21 cellular contexts compared by ENCODE assay signal in the genomic region with DNA sequence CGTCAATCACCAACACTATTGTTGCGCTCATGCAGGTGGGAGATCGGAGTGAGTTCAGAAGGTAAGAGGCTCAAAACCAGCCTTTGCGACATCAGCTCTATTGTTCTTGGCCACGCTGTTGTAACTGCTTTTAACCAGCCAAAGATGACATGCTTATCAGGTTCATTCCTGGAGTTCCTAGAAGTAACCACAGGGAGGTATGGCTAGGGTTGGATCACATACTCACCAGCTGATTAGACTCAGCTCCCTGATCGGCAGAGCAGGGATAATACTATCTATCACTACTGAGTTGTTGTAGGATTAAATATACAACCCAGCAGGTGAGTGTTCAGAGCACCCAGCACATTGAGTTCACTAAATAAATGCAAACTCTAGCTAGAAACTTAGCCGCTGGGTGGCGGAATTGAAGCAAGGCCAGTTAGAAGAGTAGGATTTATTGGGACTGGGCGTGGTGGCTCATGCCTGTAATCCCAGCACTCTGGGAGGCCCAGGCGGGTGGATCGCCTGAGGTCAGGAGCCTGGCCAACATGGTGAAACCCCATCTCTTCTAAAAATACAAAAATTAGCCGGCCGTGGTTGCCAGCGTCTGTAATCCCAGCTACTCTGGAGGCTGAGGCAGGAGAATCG. TPM values are rescaled to one million over a fixed set of nuclear protein-coding genes. Genes with fewer than 3 reads are reported as not detected.
A peak's percentile ranks its signal among the peaks of the same experiment; 100 is the strongest.
DNase-seq lines count a peak whose midpoint lies in the region; ATAC-seq, FAIRE-seq and TF ChIP-seq lines count a peak whose summit lies in the region.
"Had no signal": no experiment of that assay in that cellular context is flagged by ENCODE, and none has a peak within 500 bp of the region (broad histone marks: within the 10 kb centered on the region; RNA-seq: fewer than 3 reads in every experiment).

No MANE protein-coding gene starts in this region.

- no peaks in the 10 kb centered on the region for H3K79me1 ChIP-seq in IMR-90 (ENCODE audit: low read depth in 1 of 2, low read length in 2 of 2)

- no peak overlapping the region for H3K4me3 Mint-ChIP-seq in Caco-2 (ENCODE audit: unreplicated experiment)
- H3K4me3 Mint-ChIP-seq in activated CD4-positive, alpha-beta memory T cell treated with anti-CD3 and anti-CD28 coated beads for 36 hours, result no peak overlapping the region
- H3K4me3 Mint-ChIP-seq: IgD-negative memory B cell had no signal

- H4K5ac ChIP-seq in IMR-90 (ENCODE audit: low read depth, low read length), result no peak overlapping the region

- H3K27ac ChIP-seq in IMR-90 (ENCODE audit: insufficient read depth, low read length), result no peak overlapping the region
- H3K27ac ChIP-seq in K562 (ENCODE audit: extremely low read depth, low read depth, low read length), result no peak overlapping the region
- no peak overlapping the region for H3K27ac ChIP-seq in esophagus muscularis mucosa (replicated peaks in 1 of 4)
- H3K27ac ChIP-seq in dorsolateral prefrontal cortex, result no peak overlapping the region

- H3K27me3 Mint-ChIP-seq in Caco-2 (ENCODE audit: insufficient read depth, unreplicated experiment), result no peaks in the 10 kb centered on the region
- H3K27me3 Mint-ChIP-seq in activated CD4-positive, alpha-beta memory T cell treated with anti-CD3 and anti-CD28 coated beads for 36 hours, result no peaks in the 10 kb centered on the region

- H3K4me1 ChIP-seq in Caco-2 (peaks cover 8% of the 10 kb centered on the region; the same call in 1 of the 2 replicates), IMR-90 (ENCODE audit: control insufficient read depth, insufficient read depth, low read length) (no peaks in the 10 kb centered on the region), K562 (replicated peaks in 1 of 2; ENCODE audit: control insufficient read depth in 2 of 2, insufficient read depth in 2 of 2, low read length in 2 of 2) (no peaks in the 10 kb centered on the region), esophagus muscularis mucosa (no peaks in the 10 kb centered on the region)
- H3K4me1 ChIP-seq: HAP-1 had no signal

- H3K27me3 ChIP-seq in Caco-2 (replicated peaks; ENCODE audit: control insufficient read depth, insufficient read depth, low read length) (no peaks in the 10 kb centered on the region), IMR-90 (ENCODE audit: control insufficient read depth, insufficient read depth, low read length) (peaks cover 24% of the 10 kb centered on the region), K562 (ENCODE audit: control insufficient read depth in 2 of 2, insufficient read depth in 2 of 2, low read length in 2 of 2) (peaks cover 14 to 51% of the 10 kb centered on the region in 2 experiments), esophagus muscularis mucosa (peaks cover 0 to 5% (median 0%) of the 10 kb centered on the region in 4 donors), dorsolateral prefrontal cortex (peaks cover 0 to 22% (median 0%) of the 10 kb centered on the region in 45 donors)

- H3K14ac ChIP-seq in IMR-90 (replicated peaks; ENCODE audit: low read depth, low read length), result no peak overlapping the region

- H4K20me1 ChIP-seq in IMR-90 (ENCODE audit: insufficient read depth, low read length), result no peaks in the 10 kb centered on the region
- H4K20me1 ChIP-seq in K562 (replicated peaks; ENCODE audit: control insufficient read depth, insufficient read depth, low read length), result no peaks in the 10 kb centered on the region

- H3K36me3 Mint-ChIP-seq in Caco-2 (ENCODE audit: insufficient read depth, unreplicated experiment), result peaks cover 11% of the 10 kb centered on the region
- H3K36me3 Mint-ChIP-seq in activated CD4-positive, alpha-beta memory T cell treated with anti-CD3 and anti-CD28 coated beads for 36 hours, result no peaks in the 10 kb centered on the region

- CTCF ChIA-PET in Caco-2 (lab: Charles Lee) (no interaction called here), IMR-90 (lab: Yijun Ruan, JAX) (no interaction called here), K562 (lab: Yijun Ruan, JAX; ENCODE audit: low intra/inter-chr PET ratio) (no interaction called here)
- CTCF ChIA-PET in activated CD4-positive, alpha-beta memory T cell treated with anti-CD3 and anti-CD28 coated beads for 36 hours (lab: Charles Lee), result no interaction called here

- H3K4me3 ChIP-seq in Caco-2 (ENCODE audit: low read depth, low read length) (no peak overlapping the region), IMR-90 (ENCODE audit: insufficient read depth, low read depth, low read length) (no peak overlapping the region), K562 (no peak overlapping the region), esophagus muscularis mucosa (no peak overlapping the region), dorsolateral prefrontal cortex (no peak overlapping the region)
- H3K4me3 ChIP-seq: HAP-1 had no signal

- in situ Hi-C loops in IMR-90 (cut with MboI; ENCODE audit: low sequenced_read_pairs) (no loop called here), K562 (cut with MboI) (no loop called here)

- no peaks in the 10 kb centered on the region for H3K36me3 ChIP-seq in Caco-2 (ENCODE audit: control insufficient read depth, insufficient read depth, low read length)
- no peaks in the 10 kb centered on the region for H3K36me3 ChIP-seq in IMR-90 (ENCODE audit: control insufficient read depth, insufficient read depth, low read length)
- no peaks in the 10 kb centered on the region for H3K36me3 ChIP-seq in K562 (ENCODE audit: control insufficient read depth, insufficient read depth, low read length)
- no peaks in the 10 kb centered on the region for H3K36me3 ChIP-seq in esophagus muscularis mucosa
- H3K36me3 ChIP-seq: HAP-1 had no signal

- H2BK15ac ChIP-seq in IMR-90 (ENCODE audit: low read depth, low read length), result no peak overlapping the region

- peak; percentile 29 to 39 for DNase-seq in Caco-2
- DNase-seq in IMR-90, result no peak
- DNase-seq in K562 (ENCODE audit: extremely low read depth in 1 of 4, low spot score in 3 of 4), result peak in 2 of 4 experiments; percentile 28 to 52
- peak; percentile 42 for DNase-seq in kidney tubule cell (ENCODE audit: low spot score)
- DNase-seq in DMS153 (lab: John Stamatoyannopoulos, UW), result no peak
- DNase-seq in esophagus muscularis mucosa (ENCODE audit: extremely low spot score), result no peak
- no peak for DNase-seq in dorsolateral prefrontal cortex
- DNase-seq in activated CD4-positive, alpha-beta memory T cell treated with anti-CD3 and anti-CD28 coated beads for 36 hours, result no peak
- DNase-seq: amygdala; cortex of kidney; erythroblast; kidney; NCI-H1105; NCI-H2107; NCI-H774; nucleus accumbens; stimulated activated CD4-positive, alpha-beta T cell treated with anti-CD3 and anti-CD28 coated beads, Interleukin-4, amount 100 ng/mL, for 1 hour; SW 1271 had no signal

- intact Hi-C loops in Caco-2 (cut with micrococcal nuclease; ENCODE audit: unreplicated experiment), result no loop called here
- intact Hi-C loops in IMR-90 (cut with micrococcal nuclease), result no loop called here
- intact Hi-C loops in K562 (cut with micrococcal nuclease), result no loop called here
- intact Hi-C loops in esophagus muscularis mucosa (cut with DNase I), result no loop called here
- intact Hi-C loops in dorsolateral prefrontal cortex (cut with DNase I), result no loop called here
- intact Hi-C loops in activated CD4-positive, alpha-beta memory T cell treated with anti-CD3 and anti-CD28 coated beads for 36 hours (cut with micrococcal nuclease), result no loop called here

- no peak overlapping the region for H2BK120ac ChIP-seq in IMR-90 (ENCODE audit: low read depth, low read length)

- no peak for TF ChIP-seq EP300 in K562 (IDR thresholded peaks at IDR 0.05; ENCODE audit: low read length)
- no peak for TF ChIP-seq EP300 in esophagus muscularis mucosa (IDR thresholded peaks at IDR 0.05)

- H2AFZ ChIP-seq in IMR-90 (replicated peaks; ENCODE audit: low read length, poor library complexity), result peak overlapping the region; percentile 43
- H2AFZ ChIP-seq in K562 (ENCODE audit: low read depth, low read length), result no peak overlapping the region

- no TSS peak for BruUV-seq in Caco-2 (replicated peaks; lab: Mats Ljungman, UMichigan)
- BruUV-seq in IMR-90 (replicated peaks; lab: Mats Ljungman, UMichigan), result no TSS peak
- no TSS peak for BruUV-seq in K562 (replicated peaks; lab: Mats Ljungman, UMichigan)

- no peak overlapping the region for H3K4me2 ChIP-seq in IMR-90 (ENCODE audit: low read depth, low read length)
- no peak overlapping the region for H3K4me2 ChIP-seq in K562 (ENCODE audit: insufficient read depth, low read length)

- H4K91ac ChIP-seq in IMR-90 (ENCODE audit: insufficient read depth, low read depth, low read length), result no peak overlapping the region

- H3K9ac ChIP-seq in IMR-90 (ENCODE audit: low read depth, low read length), result no peak overlapping the region
- H3K9ac ChIP-seq in K562 (ENCODE audit: insufficient read depth in 1 of 2, low read depth in 2 of 2, low read length in 2 of 2), result no peak overlapping the region

- TF ChIP-seq CTCF in Caco-2 (IDR thresholded peaks at IDR 0.05; ENCODE audit: insufficient read depth in 1 of 2, low read depth in 1 of 2, low read length in 1 of 2, severe bottlenecking in 1 of 2, unreplicated experiment in 1 of 2), result no peak
- TF ChIP-seq CTCF in IMR-90 (conservative IDR thresholded peaks at IDR 0.05; ENCODE audit: low read depth, low read length), result no peak
- TF ChIP-seq CTCF in K562 (IDR thresholded peaks at IDR 0.05 in 2 of 3, conservative IDR thresholded peaks at IDR 0.05 in 1 of 3; ENCODE audit: insufficient read depth in 2 of 3, low read depth in 1 of 3, low read length in 3 of 3), result peak; percentile 32 to 40 (median 36); a peak in 4 of 6 replicates
- TF ChIP-seq CTCF in esophagus muscularis mucosa (IDR thresholded peaks at IDR 0.05), result no peak
- no peak for TF ChIP-seq CTCF in dorsolateral prefrontal cortex (IDR thresholded peaks at IDR 0.05 in 54 of 56, conservative IDR thresholded peaks at IDR 0.05 in 2 of 56; ENCODE audit: low read depth in 1 of 56, partially characterized antibody in 56 of 56)

- H3K56ac ChIP-seq in IMR-90 (ENCODE audit: extremely low read depth, insufficient read depth, low read length), result no peak overlapping the region

- no peak overlapping the region for H3K18ac ChIP-seq in IMR-90 (ENCODE audit: low read depth, low read length)

- TF ChIP-seq RAD21 in IMR-90 (IDR thresholded peaks at IDR 0.05; ENCODE audit: low read length), result no peak
- TF ChIP-seq RAD21 in K562 (CRISPR knock-in tag; conservative IDR thresholded peaks at IDR 0.05 in 1 of 2, IDR thresholded peaks at IDR 0.05 in 1 of 2), result peak; percentile 26 to 57; a peak in 2 of 4 replicates

- no peak overlapping the region for H3K23ac ChIP-seq in IMR-90 (ENCODE audit: low read depth, low read length)

- no peak overlapping the region for H2BK5ac ChIP-seq in IMR-90 (ENCODE audit: low read depth, low read length, poor library complexity, severe bottlenecking)

- H4K8ac ChIP-seq in IMR-90 (ENCODE audit: low read depth in 2 of 2, low read length in 2 of 2), result no peak overlapping the region

- no peaks in the 10 kb centered on the region for H3K9me3 Mint-ChIP-seq in Caco-2 (ENCODE audit: unreplicated experiment)
- no peaks in the 10 kb centered on the region for H3K9me3 Mint-ChIP-seq in activated CD4-positive, alpha-beta memory T cell treated with anti-CD3 and anti-CD28 coated beads for 36 hours
- H3K9me3 Mint-ChIP-seq: IgD-negative memory B cell had no signal

- H2BK20ac ChIP-seq in IMR-90 (ENCODE audit: low read depth, low read length), result no peak overlapping the region

- H3K4ac ChIP-seq in IMR-90 (ENCODE audit: low read depth, low read length), result no peak overlapping the region

- no peak overlapping the region for H2AK5ac ChIP-seq in IMR-90 (ENCODE audit: low read depth, low read length)

- peaks cover 8% of the 10 kb centered on the region for H3K4me1 Mint-ChIP-seq in Caco-2 (ENCODE audit: low read depth, unreplicated experiment)
- no peaks in the 10 kb centered on the region for H3K4me1 Mint-ChIP-seq in activated CD4-positive, alpha-beta memory T cell treated with anti-CD3 and anti-CD28 coated beads for 36 hours (ENCODE audit: low read depth)
- H3K4me1 Mint-ChIP-seq: IgD-negative memory B cell had no signal

- FAIRE-seq in K562 (lab: Jason Lieb, UNC), result peak; percentile 59

- no peak for TF ChIP-seq POLR2A in IMR-90 (IDR thresholded peaks at IDR 0.05; ENCODE audit: low read depth, low read length)
- no peak for TF ChIP-seq POLR2A in K562 (conservative IDR thresholded peaks at IDR 0.05)
- TF ChIP-seq POLR2A in esophagus muscularis mucosa (IDR thresholded peaks at IDR 0.05; ENCODE audit: low read depth), result no peak

- POLR2A ChIA-PET in Caco-2 (lab: Charles Lee) (interaction anchor here (1.1 kb wide), 1 partner anchor 13 kb away, joined by 4 read pairs; no protein-coding TSS in a partner anchor), IMR-90 (lab: Charles Lee; ENCODE audit: unreplicated experiment) (no interaction called here), K562 (lab: Yijun Ruan, JAX) (interaction anchor here (0.8 kb wide), 1 partner anchor 13 kb away, joined by 3 read pairs; a partner anchor contains a TSS)
- POLR2A ChIA-PET in activated CD4-positive, alpha-beta memory T cell treated with anti-CD3 and anti-CD28 coated beads for 36 hours (lab: Charles Lee), result no interaction called here

- H3K9me3 ChIP-seq in Caco-2, result no peaks in the 10 kb centered on the region
- no peaks in the 10 kb centered on the region for H3K9me3 ChIP-seq in IMR-90 (ENCODE audit: control insufficient read depth, insufficient read depth, low read length)
- H3K9me3 ChIP-seq in K562 (replicated peaks; ENCODE audit: control insufficient read depth, insufficient read depth, low read depth, low read length), result no peaks in the 10 kb centered on the region
- no peaks in the 10 kb centered on the region for H3K9me3 ChIP-seq in esophagus muscularis mucosa
- H3K9me3 ChIP-seq: HAP-1 had no signal

- dilution Hi-C loops in IMR-90 (cut with HindIII; ENCODE audit: low sequenced_read_pairs, unreplicated experiment), result no loop called here

- ATAC-seq in IMR-90 (ENCODE audit: low read depth) (no peak), K562 (peak; percentile 85)

- H3K79me2 ChIP-seq in K562 (ENCODE audit: control insufficient read depth, insufficient read depth, low read length), result no peaks in the 10 kb centered on the region

- no peaks in the 10 kb centered on the region for H3K9me1 ChIP-seq in IMR-90 (ENCODE audit: insufficient read depth, low read length)
- H3K9me1 ChIP-seq in K562 (ENCODE audit: control insufficient read depth, insufficient read depth, low read length), result no peaks in the 10 kb centered on the region

- H3K27ac Mint-ChIP-seq in Caco-2 (ENCODE audit: unreplicated experiment), result no peak overlapping the region
- H3K27ac Mint-ChIP-seq in activated CD4-positive, alpha-beta memory T cell treated with anti-CD3 and anti-CD28 coated beads for 36 hours, result no peak overlapping the region
- H3K27ac Mint-ChIP-seq: IgD-negative memory B cell had no signal

- no peak overlapping the region for H2AK9ac ChIP-seq in IMR-90 (replicated peaks; ENCODE audit: low read depth, low read length, poor library complexity)

- WGBS in IMR-90 (ENCODE audit: extremely low coverage in 2 of 2, insufficient read length in 1 of 2), 2 experiments, result no CpG with 5 or more reads among the region's 15 CpGs
- WGBS in K562 (ENCODE audit: insufficient coverage, low coverage, missing lambda C conversion rate), result 2% methylated on average over 15 of the region's 15 CpGs
- WGBS in esophagus muscularis mucosa, result 98% methylated on average over 12 of the region's 15 CpGs

RNA-seq across cellular contexts. Expression of a gene that starts 12.4 kb away (rescaled TPM):
- total RNA-seq in Caco-2 (2022) (13.6 and 19.9 TPM in 2 replicates), IMR-90 (2012; rRNA removed) (not detected in 2 replicates), K562 (2014; rRNA removed) (not detected in 2 replicates), K562 (2014; rRNA removed; fragmentation: Illumina TruSeq; extraction: Trizol) (not detected in 2 replicates), K562 (2015; rRNA removed; fragmentation: Illumina TruSeq; extraction: Trizol) (not detected in 2 replicates), K562 (2021) (1.2 and 1.5 TPM in 2 replicates), esophagus muscularis mucosa (1 to 10 TPM in 1 of 4 donors, under 1 TPM in 2, not detected in 1; 0.42 to 1.7 (median 0.63) TPM), dorsolateral prefrontal cortex (under 1 TPM in 7 of 120 experiments, not detected in 113; 0.12 to 0.73 (median 0.23) TPM)
- polyA plus RNA-seq in IMR-90 (2012; rRNA removed) (not detected in 2 replicates), K562 (2011; rRNA removed) (not detected in 2 replicates), K562 (2014; fragmentation: Illumina TruSeq; extraction: Trizol) (not detected in 2 replicates), K562 (2014; fragmentation: Nextera tagmentation; extraction: Ambion mirVana) (not detected), K562 (2014; rRNA removed) (not detected in 2 replicates)
- not detected in 2 replicates for polyA plus RNA-seq in IMR-90 (2012; cell fraction: cytosol; rRNA removed)
- not detected in 2 replicates for polyA plus RNA-seq in IMR-90 (2012; cell fraction: nucleus; rRNA removed; ENCODE audit: low replicate concordance)
- total RNA-seq in K562 (2011; cell fraction: chromatin; rRNA removed; ENCODE audit: low replicate concordance), result not detected in 2 replicates
- not detected in 2 replicates for total RNA-seq in K562 (2011; cell fraction: nucleolus; rRNA removed)
- not detected in 2 replicates for total RNA-seq in K562 (2011; cell fraction: nucleoplasm; rRNA removed)
- not detected in 2 replicates for polyA plus RNA-seq in K562 (2011; cell fraction: cytosol; rRNA removed)
- polyA plus RNA-seq in K562 (2011; cell fraction: nucleus; rRNA removed), result not detected in 2 replicates
- polyA plus RNA-seq in K562 (2012), result not detected in 2 replicates
- polyA minus RNA-seq in K562 (2011; rRNA and poly(A)+ RNA removed), result not detected in 2 replicates
- not detected in 2 replicates for polyA minus RNA-seq in K562 (2011; cell fraction: cytosol; rRNA and poly(A)+ RNA removed)
- polyA minus RNA-seq in K562 (2011; cell fraction: nucleus; rRNA and poly(A)+ RNA removed), result not detected in 2 replicates
- total RNA-seq in activated CD4-positive, alpha-beta memory T cell treated with anti-CD3 and anti-CD28 coated beads for 36 hours, result not detected
- total RNA-seq: activated CD8-positive, alpha-beta memory T cell treated with anti-CD3 and anti-CD28 coated beads for 36 hours had no signal
- polyA plus RNA-seq: IgD-negative memory B cell had no signal

Comparison
In these comparisons a context has a peak if more than half of its experiments do, and no peak if none do; other contexts are left out.
1. DNase-seq: peak in Caco-2 (2 of 2) and kidney tubule cell (single experiment); none in IMR-90 (single experiment), DMS153 (single experiment), esophagus muscularis mucosa (single experiment), dorsolateral prefrontal cortex (0 of 10) and activated CD4-positive, alpha-beta memory T cell treated with anti-CD3 and anti-CD28 coated beads for 36 hours (single experiment).
2. CTCF ChIP-seq: peak in K562 (3 of 3); none in Caco-2 (0 of 2), IMR-90 (single experiment), esophagus muscularis mucosa (0 of 3) and dorsolateral prefrontal cortex (0 of 56).
3. POLR2A ChIA-PET loops: an anchor here in Caco-2 (1.1 kb wide) and K562 (0.8 kb wide); none called in IMR-90 and activated CD4-positive, alpha-beta memory T cell treated with anti-CD3 and anti-CD28 coated beads for 36 hours.